Comparison of ENCODE assay signal across 14 cellular contexts in the genomic region with DNA sequence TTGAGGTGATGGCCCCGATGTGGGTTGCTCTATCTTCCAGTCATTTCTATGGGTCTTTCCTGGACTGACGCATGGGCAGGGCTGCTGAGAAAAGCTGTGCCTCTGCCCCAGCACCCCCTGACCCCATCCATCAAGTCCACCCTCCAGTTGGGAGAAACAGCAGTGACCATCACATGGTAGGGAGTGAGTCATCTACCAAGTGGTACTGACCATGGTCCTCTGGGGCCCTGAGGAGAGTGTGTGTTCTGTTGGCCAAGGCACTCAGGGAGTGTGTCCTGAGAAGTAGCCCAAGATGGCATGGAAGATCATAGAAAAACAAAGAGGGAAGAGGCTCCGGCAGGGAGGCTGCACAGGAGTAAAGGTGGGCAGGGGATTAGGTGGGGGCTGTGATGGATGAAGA. TPM values are rescaled to one million over a fixed set of nuclear protein-coding genes. Genes with fewer than 3 reads are reported as not detected.
DNase-seq lines count a peak whose midpoint lies in the region; ATAC-seq and TF ChIP-seq lines count a peak whose summit lies in the region.
"Had no signal": no experiment of that assay in that cellular context is flagged by ENCODE, and none has a peak within 500 bp of the region (broad histone marks: within the 10 kb centered on the region; RNA-seq: fewer than 3 reads in every experiment).

No MANE protein-coding gene starts in this region.

- no peak for TF ChIP-seq CTCF in osteoblast (IDR thresholded peaks at IDR 0.05; ENCODE audit: extremely low read depth, low read depth, low read length)

- H4K20me1 ChIP-seq in osteoblast (ENCODE audit: insufficient read depth, low read length) = no peaks in the 10 kb centered on the region

- no peaks in the 10 kb centered on the region for H3K9me3 ChIP-seq in CD4-positive, alpha-beta memory T cell (ENCODE audit: control insufficient read depth in 1 of 2, low read length in 2 of 2)
- no peaks in the 10 kb centered on the region for H3K9me3 ChIP-seq in osteoblast (ENCODE audit: low read depth, low read length)
- H3K9me3 ChIP-seq: ovary, tibial artery had no signal

- no peak for TF ChIP-seq RAD21 in Ishikawa (IDR thresholded peaks at IDR 0.05; ENCODE audit: low read depth)

- H3K27me3 ChIP-seq in CD4-positive, alpha-beta memory T cell (ENCODE audit: insufficient read depth, low read length) = no peaks in the 10 kb centered on the region
- peaks cover 9% of the 10 kb centered on the region for H3K27me3 ChIP-seq in osteoblast (ENCODE audit: insufficient read depth, low read length)
- H3K27me3 ChIP-seq: ovary, tibial artery had no signal

- H3K27ac ChIP-seq in CD4-positive, alpha-beta memory T cell (ENCODE audit: low read depth, low read length) = no peak overlapping the region
- H3K27ac ChIP-seq in osteoblast (ENCODE audit: low read depth, low read length) (no peak overlapping the region), substantia nigra (ENCODE audit: low read depth, low read length, poor library complexity, severe bottlenecking) (no peak overlapping the region)
- H3K27ac ChIP-seq: ovary, RWPE1, tibial artery, VCaP had no signal

- no peak overlapping the region for H3K4me2 ChIP-seq in osteoblast (ENCODE audit: insufficient read depth, low read length)

- H3K9me3 Mint-ChIP-seq in CD4-positive, alpha-beta memory T cell = no peaks in the 10 kb centered on the region
- no peaks in the 10 kb centered on the region for H3K9me3 Mint-ChIP-seq in dendritic cell treated with granulocyte-macrophage colony-stimulating factor and Interleukin-4, amounts not matched to agents 40 ng/mL and 50 ng/mL, for 4 days
- H3K9me3 Mint-ChIP-seq: CD4-positive, alpha-beta T cell had no signal

- POLR2A ChIA-PET in CD4-positive, alpha-beta memory T cell (lab: Charles Lee; ENCODE audit: partially characterized antibody) = no interaction called here

- H3K4me3 Mint-ChIP-seq in CD4-positive, alpha-beta memory T cell = no peak overlapping the region
- no peak overlapping the region for H3K4me3 Mint-ChIP-seq in dendritic cell treated with granulocyte-macrophage colony-stimulating factor and Interleukin-4, amounts not matched to agents 40 ng/mL and 50 ng/mL, for 4 days
- H3K4me3 Mint-ChIP-seq: CD4-positive, alpha-beta T cell had no signal

- no peak for ATAC-seq in GM21786 (IDR thresholded peaks at IDR 0.05; ENCODE audit: unreplicated experiment)

- H3K4me3 ChIP-seq in CD4-positive, alpha-beta memory T cell (ENCODE audit: low read length in 2 of 2) = no peak overlapping the region
- no peak overlapping the region for H3K4me3 ChIP-seq in osteoblast (ENCODE audit: insufficient read depth, low read length)
- H3K4me3 ChIP-seq: ovary, tibial artery had no signal

- no peaks in the 10 kb centered on the region for H3K27me3 Mint-ChIP-seq in CD4-positive, alpha-beta memory T cell
- H3K27me3 Mint-ChIP-seq in dendritic cell treated with granulocyte-macrophage colony-stimulating factor and Interleukin-4, amounts not matched to agents 40 ng/mL and 50 ng/mL, for 4 days = peaks cover 32% of the 10 kb centered on the region
- H3K27me3 Mint-ChIP-seq: CD4-positive, alpha-beta T cell had no signal

- intact Hi-C loops in CD4-positive, alpha-beta memory T cell (cut with micrococcal nuclease) = no loop called here
- intact Hi-C loops in dendritic cell treated with granulocyte-macrophage colony-stimulating factor and Interleukin-4, amounts not matched to agents 40 ng/mL and 50 ng/mL, for 4 days (cut with micrococcal nuclease) = no loop called here

- H3K79me2 ChIP-seq in osteoblast (ENCODE audit: insufficient read depth, low read length) = no peaks in the 10 kb centered on the region

- H3K36me3 ChIP-seq in CD4-positive, alpha-beta memory T cell (ENCODE audit: insufficient read depth, low read length) = no peaks in the 10 kb centered on the region
- H3K36me3 ChIP-seq in osteoblast (ENCODE audit: insufficient read depth, low read length) = no peaks in the 10 kb centered on the region
- H3K36me3 ChIP-seq: ovary had no signal

- no peak for DNase-seq in CD4-positive, alpha-beta memory T cell
- DNase-seq in osteoblast (ENCODE audit: insufficient read length, low spot score, missing footprints) = peak; percentile 92
- no peak for DNase-seq in substantia nigra (lab: John Stamatoyannopoulos, UW)
- no peak for DNase-seq in stimulated activated CD8-positive, alpha-beta memory T cell treated with anti-CD3 and anti-CD28 coated beads, Interleukin-4, amount 100 ng/mL, for 48 hours
- DNase-seq: activated effector memory CD4-positive, alpha-beta T cell treated with Interleukin-2 at 50 U/mL for 16 hours; CD4-positive, alpha-beta T cell; ovary; stimulated activated CD4-positive, alpha-beta T cell treated with anti-CD3 and anti-CD28 coated beads, Interleukin-4, amount 100 ng/mL, for 1 hour; tibial artery had no signal

- H3K4me1 ChIP-seq in CD4-positive, alpha-beta memory T cell (ENCODE audit: insufficient read depth, low read length) = peaks cover 26% of the 10 kb centered on the region
- peaks cover 21% of the 10 kb centered on the region for H3K4me1 ChIP-seq in osteoblast (ENCODE audit: insufficient read depth, low read length)

- H3K4me1 Mint-ChIP-seq in CD4-positive, alpha-beta memory T cell = peaks cover 12 to 44% (median 23%) of the 10 kb centered on the region in 4 donors
- peaks cover 81% of the 10 kb centered on the region for H3K4me1 Mint-ChIP-seq in dendritic cell treated with granulocyte-macrophage colony-stimulating factor and Interleukin-4, amounts not matched to agents 40 ng/mL and 50 ng/mL, for 4 days (ENCODE audit: low read depth)

- peaks cover 3 to 11% of the 10 kb centered on the region in 2 donors for H3K36me3 Mint-ChIP-seq in CD4-positive, alpha-beta memory T cell
- H3K36me3 Mint-ChIP-seq in dendritic cell treated with granulocyte-macrophage colony-stimulating factor and Interleukin-4, amounts not matched to agents 40 ng/mL and 50 ng/mL, for 4 days (ENCODE audit: low read depth) = peaks cover 24% of the 10 kb centered on the region

- CTCF ChIA-PET in CD4-positive, alpha-beta memory T cell (lab: Charles Lee; ENCODE audit: partially characterized antibody) = no interaction called here

- no peak overlapping the region for H2AFZ ChIP-seq in osteoblast (ENCODE audit: low read length)

- TF ChIP-seq EP300 in Ishikawa (IDR thresholded peaks at IDR 0.05; ENCODE audit: borderline replicate concordance) = no peak

- peak overlapping the region in 4 of 7 donors; percentile 42 to 64 (median 52) for H3K27ac Mint-ChIP-seq in CD4-positive, alpha-beta memory T cell
- peak overlapping the region; percentile 71 for H3K27ac Mint-ChIP-seq in dendritic cell treated with granulocyte-macrophage colony-stimulating factor and Interleukin-4, amounts not matched to agents 40 ng/mL and 50 ng/mL, for 4 days
- H3K27ac Mint-ChIP-seq: CD4-positive, alpha-beta T cell had no signal

TF ChIP-seq in Ishikawa, 13 proteins besides CTCF, POLR2A, EP300 and RAD21:
- no peak for TF ChIP-seq TAF1 (IDR thresholded peaks at IDR 0.05; ENCODE audit: low read depth)
- TF ChIP-seq NFIC (IDR thresholded peaks at IDR 0.05) = no peak
- TF ChIP-seq, protein P1, sequence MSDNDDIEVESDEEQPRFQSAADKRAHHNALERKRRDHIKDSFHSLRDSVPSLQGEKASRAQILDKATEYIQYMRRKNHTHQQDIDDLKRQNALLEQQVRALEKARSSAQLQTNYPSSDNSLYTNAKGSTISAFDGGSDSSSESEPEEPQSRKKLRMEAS (IDR thresholded peaks at IDR 0.05) = no peak
- TF ChIP-seq, protein P2, sequence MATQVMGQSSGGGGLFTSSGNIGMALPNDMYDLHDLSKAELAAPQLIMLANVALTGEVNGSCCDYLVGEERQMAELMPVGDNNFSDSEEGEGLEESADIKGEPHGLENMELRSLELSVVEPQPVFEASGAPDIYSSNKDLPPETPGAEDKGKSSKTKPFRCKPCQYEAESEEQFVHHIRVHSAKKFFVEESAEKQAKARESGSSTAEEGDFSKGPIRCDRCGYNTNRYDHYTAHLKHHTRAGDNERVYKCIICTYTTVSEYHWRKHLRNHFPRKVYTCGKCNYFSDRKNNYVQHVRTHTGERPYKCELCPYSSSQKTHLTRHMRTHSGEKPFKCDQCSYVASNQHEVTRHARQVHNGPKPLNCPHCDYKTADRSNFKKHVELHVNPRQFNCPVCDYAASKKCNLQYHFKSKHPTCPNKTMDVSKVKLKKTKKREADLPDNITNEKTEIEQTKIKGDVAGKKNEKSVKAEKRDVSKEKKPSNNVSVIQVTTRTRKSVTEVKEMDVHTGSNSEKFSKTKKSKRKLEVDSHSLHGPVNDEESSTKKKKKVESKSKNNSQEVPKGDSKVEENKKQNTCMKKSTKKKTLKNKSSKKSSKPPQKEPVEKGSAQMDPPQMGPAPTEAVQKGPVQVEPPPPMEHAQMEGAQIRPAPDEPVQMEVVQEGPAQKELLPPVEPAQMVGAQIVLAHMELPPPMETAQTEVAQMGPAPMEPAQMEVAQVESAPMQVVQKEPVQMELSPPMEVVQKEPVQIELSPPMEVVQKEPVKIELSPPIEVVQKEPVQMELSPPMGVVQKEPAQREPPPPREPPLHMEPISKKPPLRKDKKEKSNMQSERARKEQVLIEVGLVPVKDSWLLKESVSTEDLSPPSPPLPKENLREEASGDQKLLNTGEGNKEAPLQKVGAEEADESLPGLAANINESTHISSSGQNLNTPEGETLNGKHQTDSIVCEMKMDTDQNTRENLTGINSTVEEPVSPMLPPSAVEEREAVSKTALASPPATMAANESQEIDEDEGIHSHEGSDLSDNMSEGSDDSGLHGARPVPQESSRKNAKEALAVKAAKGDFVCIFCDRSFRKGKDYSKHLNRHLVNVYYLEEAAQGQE (IDR thresholded peaks at IDR 0.05; ENCODE audit: low read depth) = peak; percentile 23; the same call in 1 of the 2 replicates

RNA-seq across cellular contexts. Expression of a gene that starts 1.6 kb away (rescaled TPM):
- total RNA-seq in CD4-positive, alpha-beta memory T cell = 10 to 100 TPM; 45.1 to 49.8 TPM
- 1 to 10 TPM in 1 of 2 donors, under 1 TPM in 1; 0.02 to 1.2 TPM for polyA plus RNA-seq in CD4-positive, alpha-beta memory T cell
- total RNA-seq in osteoblast = 8.0 and 8.7 TPM in 2 replicates

RNA-seq across cellular contexts. Expression of a gene that starts 26.9 kb away (rescaled TPM):
- 10 to 100 TPM; 29.4 to 35.1 TPM for total RNA-seq in CD4-positive, alpha-beta memory T cell
- 1 to 10 TPM; 4.9 to 9.7 TPM for polyA plus RNA-seq in CD4-positive, alpha-beta memory T cell
- total RNA-seq in osteoblast = 13.8 and 15.0 TPM in 2 replicates

RNA-seq across cellular contexts. Expression of a gene that starts 36.0 kb away (rescaled TPM):
- 100 to 1,000 TPM; 149 to 150 TPM for total RNA-seq in CD4-positive, alpha-beta memory T cell
- polyA plus RNA-seq in CD4-positive, alpha-beta memory T cell = 100 to 1,000 TPM in 1 of 2 donors, 10 to 100 TPM in 1; 62.3 to 143 TPM
- total RNA-seq in osteoblast = 54.2 and 58.3 TPM in 2 replicates
